16 cellular contexts compared by ENCODE assay signal in genomic region chr18:22471546-22472131, GRCh38. TPM values are rescaled to one million over a fixed set of nuclear protein-coding genes. Genes with fewer than 3 reads are reported as not detected.
DNase-seq lines count a peak whose midpoint lies in the region; ATAC-seq and TF ChIP-seq lines count a peak whose summit lies in the region.
"Had no signal": no experiment of that assay in that cellular context is flagged by ENCODE, and none has a peak within 500 bp of the region (broad histone marks: within the 10 kb centered on the region; RNA-seq: fewer than 3 reads in every experiment).

No MANE protein-coding gene starts in this region.

- no peaks in the 10 kb centered on the region for H3K9me3 ChIP-seq in mesodermal cell (ENCODE audit: control insufficient read depth, low read length)

- H3K4me3 ChIP-seq in fibroblast of villous mesenchyme (ENCODE audit: low read depth, low read length) (no peak overlapping the region), mesodermal cell (ENCODE audit: extremely low read depth, insufficient read depth, low read length, poor library complexity, severe bottlenecking) (no peak overlapping the region)

- POLR2A ChIA-PET in WTC11 (lab: Charles Lee), result no interaction called here

- DNase-seq in A172 (ENCODE audit: low spot score), result peak; percentile 37
- no peak for DNase-seq in WTC11 (ENCODE audit: low spot score)
- DNase-seq in fibroblast of villous mesenchyme (ENCODE audit: low read depth), result peak; percentile 87
- no peak for DNase-seq in pons (ENCODE audit: low spot score)
- DNase-seq in SIG-M5 (lab: John Stamatoyannopoulos, UW), result no peak
- DNase-seq: activated B cell treated with CpG ODN at 0.5 μM for 24 hours, anterior cingulate cortex, DND-41, NCI-H510A, occipital lobe, SHP77 treated with DMSO at 0.1 percent for 48 hours had no signal

- peak; percentile 20; the same call in 1 of the 2 replicates for ATAC-seq in WTC11
- ATAC-seq in HG02885 (IDR thresholded peaks at IDR 0.05; ENCODE audit: poor library complexity, unreplicated experiment), result no peak
- no peak for ATAC-seq in HG03457 (IDR thresholded peaks at IDR 0.05; ENCODE audit: unreplicated experiment)

- peaks cover 46% of the 10 kb centered on the region for H3K4me1 ChIP-seq in mesodermal cell (ENCODE audit: control insufficient read depth, insufficient read depth, low read length, poor library complexity, severe bottlenecking)

- peak overlapping the region; percentile 68 for H3K27ac ChIP-seq in mesodermal cell (ENCODE audit: low read depth, low read length, severe bottlenecking)

- H3K4me3 Mint-ChIP-seq in WTC11, result no peak overlapping the region
- H3K4me3 Mint-ChIP-seq: activated B cell treated with CpG ODN at 0.5 μM for 24 hours had no signal

- peaks cover 2% of the 10 kb centered on the region; the same call in 1 of the 2 replicates for H3K36me3 Mint-ChIP-seq in WTC11

- TF ChIP-seq CTCF in WTC11 (IDR thresholded peaks at IDR 0.05), result no peak
- TF ChIP-seq CTCF in fibroblast of villous mesenchyme (IDR thresholded peaks at IDR 0.05; ENCODE audit: insufficient read depth, low read depth, low read length), result no peak

- 83% methylated on average over 7 of the region's 8 CpGs; no CpG with 5 or more reads in 1 of the 2 experiments for WGBS in mesodermal cell (ENCODE audit: insufficient coverage in 2 of 2), 2 experiments

- H3K27ac Mint-ChIP-seq in WTC11, result no peak overlapping the region
- H3K27ac Mint-ChIP-seq: activated B cell treated with CpG ODN at 0.5 μM for 24 hours had no signal

- CTCF ChIA-PET in WTC11 (lab: Charles Lee), result interaction anchor here (0.8 to 1.7 kb wide), 3 partner anchors 11 to 93 kb away, joined by 3 read pairs; no protein-coding TSS in a partner anchor

- no peaks in the 10 kb centered on the region; the same call in 1 of the 2 replicates for H3K27me3 Mint-ChIP-seq in WTC11 (ENCODE audit: low read depth)
- H3K27me3 Mint-ChIP-seq: activated B cell treated with CpG ODN at 0.5 μM for 24 hours had no signal

- H3K9me3 Mint-ChIP-seq in WTC11, result no peaks in the 10 kb centered on the region
- H3K9me3 Mint-ChIP-seq: activated B cell treated with CpG ODN at 0.5 μM for 24 hours had no signal

- no peaks in the 10 kb centered on the region for H3K36me3 ChIP-seq in mesodermal cell (ENCODE audit: control insufficient read depth, insufficient read depth, low read length)

- H3K4me1 Mint-ChIP-seq in WTC11, result peaks cover 21% of the 10 kb centered on the region
- H3K4me1 Mint-ChIP-seq: activated B cell treated with CpG ODN at 0.5 μM for 24 hours had no signal

TF ChIP-seq in WTC11, 78 proteins besides CTCF, POLR2A, EP300 and RAD21:
- no peak for TF ChIP-seq STAT6 (CRISPR knock-in tag; conservative IDR thresholded peaks at IDR 0.05; ENCODE audit: low read depth)
- TF ChIP-seq, protein P1, sequence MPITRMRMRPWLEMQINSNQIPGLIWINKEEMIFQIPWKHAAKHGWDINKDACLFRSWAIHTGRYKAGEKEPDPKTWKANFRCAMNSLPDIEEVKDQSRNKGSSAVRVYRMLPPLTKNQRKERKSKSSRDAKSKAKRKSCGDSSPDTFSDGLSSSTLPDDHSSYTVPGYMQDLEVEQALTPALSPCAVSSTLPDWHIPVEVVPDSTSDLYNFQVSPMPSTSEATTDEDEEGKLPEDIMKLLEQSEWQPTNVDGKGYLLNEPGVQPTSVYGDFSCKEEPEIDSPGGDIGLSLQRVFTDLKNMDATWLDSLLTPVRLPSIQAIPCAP (CRISPR knock-in tag; IDR thresholded peaks at IDR 0.05), result no peak
- TF ChIP-seq NR3C1 (CRISPR knock-in tag; conservative IDR thresholded peaks at IDR 0.05; ENCODE audit: low read depth), result no peak
- TF ChIP-seq ATF1 (CRISPR knock-in tag; IDR thresholded peaks at IDR 0.05), result no peak
- TF ChIP-seq ZNF263 (CRISPR knock-in tag; IDR thresholded peaks at IDR 0.05; ENCODE audit: low read depth), result no peak
- no peak for TF ChIP-seq ZNF416 (CRISPR knock-in tag; IDR thresholded peaks at IDR 0.05)
- TF ChIP-seq, protein P2, sequence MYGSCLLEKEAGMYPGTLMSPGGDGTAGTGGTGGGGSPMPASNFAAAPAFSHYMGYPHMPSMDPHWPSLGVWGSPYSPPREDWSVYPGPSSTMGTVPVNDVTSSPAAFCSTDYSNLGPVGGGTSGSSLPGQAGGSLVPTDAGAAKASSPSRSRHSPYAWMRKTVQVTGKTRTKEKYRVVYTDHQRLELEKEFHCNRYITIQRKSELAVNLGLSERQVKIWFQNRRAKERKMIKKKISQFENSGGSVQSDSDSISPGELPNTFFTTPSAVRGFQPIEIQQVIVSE (CRISPR knock-in tag; IDR thresholded peaks at IDR 0.05; ENCODE audit: borderline replicate concordance), result no peak
- TF ChIP-seq RORB (CRISPR knock-in tag; IDR thresholded peaks at IDR 0.05), result no peak
- TF ChIP-seq ZNF671 (CRISPR knock-in tag; IDR thresholded peaks at IDR 0.05), result no peak
- no peak for TF ChIP-seq CBFB (CRISPR knock-in tag; IDR thresholded peaks at IDR 0.05; ENCODE audit: low read depth)
- TF ChIP-seq FOXJ3 (CRISPR knock-in tag; IDR thresholded peaks at IDR 0.05; ENCODE audit: borderline replicate concordance), result no peak
- TF ChIP-seq, protein P3, sequence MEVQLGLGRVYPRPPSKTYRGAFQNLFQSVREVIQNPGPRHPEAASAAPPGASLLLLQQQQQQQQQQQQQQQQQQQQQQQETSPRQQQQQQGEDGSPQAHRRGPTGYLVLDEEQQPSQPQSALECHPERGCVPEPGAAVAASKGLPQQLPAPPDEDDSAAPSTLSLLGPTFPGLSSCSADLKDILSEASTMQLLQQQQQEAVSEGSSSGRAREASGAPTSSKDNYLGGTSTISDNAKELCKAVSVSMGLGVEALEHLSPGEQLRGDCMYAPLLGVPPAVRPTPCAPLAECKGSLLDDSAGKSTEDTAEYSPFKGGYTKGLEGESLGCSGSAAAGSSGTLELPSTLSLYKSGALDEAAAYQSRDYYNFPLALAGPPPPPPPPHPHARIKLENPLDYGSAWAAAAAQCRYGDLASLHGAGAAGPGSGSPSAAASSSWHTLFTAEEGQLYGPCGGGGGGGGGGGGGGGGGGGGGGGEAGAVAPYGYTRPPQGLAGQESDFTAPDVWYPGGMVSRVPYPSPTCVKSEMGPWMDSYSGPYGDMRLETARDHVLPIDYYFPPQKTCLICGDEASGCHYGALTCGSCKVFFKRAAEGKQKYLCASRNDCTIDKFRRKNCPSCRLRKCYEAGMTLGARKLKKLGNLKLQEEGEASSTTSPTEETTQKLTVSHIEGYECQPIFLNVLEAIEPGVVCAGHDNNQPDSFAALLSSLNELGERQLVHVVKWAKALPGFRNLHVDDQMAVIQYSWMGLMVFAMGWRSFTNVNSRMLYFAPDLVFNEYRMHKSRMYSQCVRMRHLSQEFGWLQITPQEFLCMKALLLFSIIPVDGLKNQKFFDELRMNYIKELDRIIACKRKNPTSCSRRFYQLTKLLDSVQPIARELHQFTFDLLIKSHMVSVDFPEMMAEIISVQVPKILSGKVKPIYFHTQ (CRISPR knock-in tag; IDR thresholded peaks at IDR 0.05), result no peak
- no peak for TF ChIP-seq TEAD4 (CRISPR knock-in tag; IDR thresholded peaks at IDR 0.05)
- TF ChIP-seq SP1 (CRISPR knock-in tag; conservative IDR thresholded peaks at IDR 0.05), result no peak
- TF ChIP-seq E2F4 (CRISPR knock-in tag; IDR thresholded peaks at IDR 0.05; ENCODE audit: borderline replicate concordance, low read depth), result no peak
- TF ChIP-seq MLX (CRISPR knock-in tag; IDR thresholded peaks at IDR 0.05), result no peak
- TF ChIP-seq EMX1 (CRISPR knock-in tag; IDR thresholded peaks at IDR 0.05), result no peak

RNA-seq across cellular contexts. Expression of gene CTAGE1, which starts 53.9 kb away (rescaled TPM):
- total RNA-seq in A172 (2014; rRNA removed; shearing (Covaris generic)), result not detected in 2 replicates
- not detected in 3 replicates for total RNA-seq in WTC11 (2021)
- total RNA-seq in fibroblast of villous mesenchyme, result 0.43 TPM in 1 of 2 replicates, not detected in the other
- not detected for polyA plus RNA-seq in mesodermal cell (2013, experiment 1 of 2)
- polyA plus RNA-seq in mesodermal cell (2013, experiment 2 of 2), result not detected
- total RNA-seq: activated B cell treated with CpG ODN at 0.5 μM for 24 hours, kidney epithelial cell, occipital lobe, subcutaneous adipose tissue had no signal

Comparison
In these comparisons a context has a peak if more than half of its experiments do, and no peak if none do; other contexts are left out.
1. DNase-seq: peak in A172 (single experiment) and fibroblast of villous mesenchyme (single experiment); none in WTC11 (single experiment), pons (single experiment) and SIG-M5 (single experiment).